ENCODE assay signal across 1 cellular context in genomic region chr9:89009049-89009840, GRCh38.
TF ChIP-seq lines count a peak whose summit lies in the region.

No MANE protein-coding gene starts in this region.

TF ChIP-seq in SK-N-SH treated with all-trans-retinoic acid at 6 μM for 48 hours, 23 proteins besides CTCF, POLR2A, EP300 and RAD21:
- TF ChIP-seq POU6F1 (CRISPR knock-in tag; IDR thresholded peaks at IDR 0.05; ENCODE audit: borderline replicate concordance, low read depth): no peak
- TF ChIP-seq ZNF70 (CRISPR knock-in tag; IDR thresholded peaks at IDR 0.05): no peak
- no peak for TF ChIP-seq TSHZ2 (CRISPR knock-in tag; IDR thresholded peaks at IDR 0.05)
- no peak for TF ChIP-seq ZFP3 (CRISPR knock-in tag; IDR thresholded peaks at IDR 0.05)
- no peak for TF ChIP-seq RARB (CRISPR knock-in tag; IDR thresholded peaks at IDR 0.05)
- TF ChIP-seq SNAI2 (CRISPR knock-in tag; IDR thresholded peaks at IDR 0.05): no peak
- no peak for TF ChIP-seq ZFP30 (CRISPR knock-in tag; IDR thresholded peaks at IDR 0.05)
- TF ChIP-seq ISL1 (CRISPR knock-in tag; IDR thresholded peaks at IDR 0.05): no peak
- no peak for TF ChIP-seq CSRNP3 (CRISPR knock-in tag; IDR thresholded peaks at IDR 0.05)
- TF ChIP-seq ZC3H10 (CRISPR knock-in tag; IDR thresholded peaks at IDR 0.05): no peak
- no peak for TF ChIP-seq BACH2 (CRISPR knock-in tag; IDR thresholded peaks at IDR 0.05; ENCODE audit: borderline replicate concordance)
- TF ChIP-seq GLIS3 (CRISPR knock-in tag; IDR thresholded peaks at IDR 0.05): no peak
- no peak for TF ChIP-seq ZNF8 (CRISPR knock-in tag; IDR thresholded peaks at IDR 0.05)
- TF ChIP-seq ESRRG (CRISPR knock-in tag; IDR thresholded peaks at IDR 0.05): no peak
- no peak for TF ChIP-seq TOX (CRISPR knock-in tag; IDR thresholded peaks at IDR 0.05; ENCODE audit: borderline replicate concordance)
TF ChIP-seq in SK-N-SH treated with all-trans-retinoic acid at 6 μM for 48 hours: peak in this region for 0.
